ENCODE assay signal across 27 cellular contexts in genomic region chr2:47735470-47735869, GRCh38.
"Had no signal": no experiment of that assay in that cellular context is flagged by ENCODE, and none has a peak within 500 bp of the region (broad histone marks: within the 10 kb centered on the region; RNA-seq: fewer than 3 reads in every experiment).

No MANE protein-coding gene starts in this region.

- H3K9me3 Mint-ChIP-seq: activated CD4-positive, alpha-beta memory T cell treated with anti-CD3 and anti-CD28 coated beads, Interleukin-2, amount 10 ng/mL, durations not matched to agents 7 days and 5 days; activated CD4-positive, alpha-beta T cell treated with anti-CD3 and anti-CD28 coated beads, Interleukin-2, amount 10 ng/mL, durations not matched to agents 7 days and 5 days; activated naive CD4-positive, alpha-beta T cell treated with anti-CD3 and anti-CD28 coated beads, Interleukin-2, amount 50 U/mL, for 24 hours; activated naive CD8-positive, alpha-beta T cell treated with anti-CD3 and anti-CD28 coated beads, Interleukin-2, amount 50 U/mL, for 24 hours; activated T-cell treated with anti-CD3 and anti-CD28 coated beads, Interleukin-2, amount 50 U/mL, for 4 hours; activated T-helper 17 cell treated with anti-CD3 and anti-CD28 coated beads, Interleukin-2, amount 50 U/mL, for 72 hours; naive thymus-derived CD8-positive, alpha-beta T cell; neural crest cell had no signal

- H3K27ac ChIP-seq: breast epithelium, heart right ventricle, parathyroid adenoma, psoas muscle, thoracic aorta, WERI-Rb-1 had no signal

- H3K4me1 ChIP-seq: breast epithelium, heart right ventricle, parathyroid adenoma, psoas muscle had no signal

- H3K27me3 Mint-ChIP-seq: activated naive CD4-positive, alpha-beta T cell treated with anti-CD3 and anti-CD28 coated beads, Interleukin-2, amount 50 U/mL, for 24 hours; activated naive CD8-positive, alpha-beta T cell treated with anti-CD3 and anti-CD28 coated beads, Interleukin-2, amount 50 U/mL, for 24 hours had no signal

- H3K9me3 ChIP-seq: breast epithelium, heart right ventricle, psoas muscle, thoracic aorta had no signal

- H3K36me3 Mint-ChIP-seq: activated naive CD4-positive, alpha-beta T cell treated with anti-CD3 and anti-CD28 coated beads, Interleukin-2, amount 50 U/mL, for 24 hours; naive thymus-derived CD8-positive, alpha-beta T cell had no signal

- H3K27me3 ChIP-seq: breast epithelium had no signal

- H3K27ac Mint-ChIP-seq: activated CD4-positive, alpha-beta memory T cell treated with anti-CD3 and anti-CD28 coated beads, Interleukin-2, amount 10 ng/mL, durations not matched to agents 7 days and 5 days; activated CD4-positive, alpha-beta T cell treated with anti-CD3 and anti-CD28 coated beads, Interleukin-2, amount 10 ng/mL, durations not matched to agents 7 days and 5 days; activated naive CD4-positive, alpha-beta T cell treated with anti-CD3 and anti-CD28 coated beads, Interleukin-2, amount 50 U/mL, for 24 hours; activated naive CD8-positive, alpha-beta T cell treated with anti-CD3 and anti-CD28 coated beads, Interleukin-2, amount 50 U/mL, for 24 hours; activated T-helper 17 cell treated with anti-CD3 and anti-CD28 coated beads, Interleukin-2, amount 50 U/mL, for 72 hours; naive thymus-derived CD8-positive, alpha-beta T cell had no signal

- H3K4me3 Mint-ChIP-seq: activated CD4-positive, alpha-beta memory T cell treated with anti-CD3 and anti-CD28 coated beads, Interleukin-2, amount 10 ng/mL, durations not matched to agents 7 days and 5 days; activated CD4-positive, alpha-beta T cell treated with anti-CD3 and anti-CD28 coated beads, Interleukin-2, amount 10 ng/mL, durations not matched to agents 7 days and 5 days; activated naive CD4-positive, alpha-beta T cell treated with anti-CD3 and anti-CD28 coated beads, Interleukin-2, amount 50 U/mL, for 24 hours; activated naive CD8-positive, alpha-beta T cell treated with anti-CD3 and anti-CD28 coated beads, Interleukin-2, amount 50 U/mL, for 24 hours; activated T-cell treated with anti-CD3 and anti-CD28 coated beads, Interleukin-2, amount 50 U/mL, for 4 hours; activated T-helper 17 cell treated with anti-CD3 and anti-CD28 coated beads, Interleukin-2, amount 50 U/mL, for 72 hours; naive thymus-derived CD8-positive, alpha-beta T cell; neural crest cell had no signal

- H3K4me3 ChIP-seq: breast epithelium, heart right ventricle, psoas muscle, smooth muscle cell, thoracic aorta had no signal

- H3K9ac ChIP-seq: parathyroid adenoma had no signal

- H3K36me3 ChIP-seq: breast epithelium, heart right ventricle, thoracic aorta, WERI-Rb-1 had no signal

- DNase-seq: activated CD4-positive, alpha-beta memory T cell treated with anti-CD3 and anti-CD28 coated beads, Interleukin-2, amount 10 ng/mL, durations not matched to agents 7 days and 5 days; activated CD4-positive, alpha-beta T cell treated with anti-CD3 and anti-CD28 coated beads for 1 hour; activated CD4-positive, alpha-beta T cell treated with anti-CD3 and anti-CD28 coated beads, Interleukin-2, amount 10 ng/mL, durations not matched to agents 7 days and 5 days; activated CD8-positive, alpha-beta memory T cell treated with anti-CD3 and anti-CD28 coated beads, Interleukin-2, amount 50 U/mL, for 48 hours; activated gamma-delta T cell treated with Interleukin-2 at 50 U/mL for 16 hours; activated naive CD8-positive, alpha-beta T cell treated with anti-CD3 and anti-CD28 coated beads, Interleukin-2, amount 50 U/mL, for 24 hours; activated T-cell treated with anti-CD3 and anti-CD28 coated beads, Interleukin-2, amount 50 U/mL, for 4 hours; amygdala; central memory CD4-positive, alpha-beta T cell; heart right ventricle; midbrain; naive thymus-derived CD8-positive, alpha-beta T cell; nucleus accumbens; psoas muscle; stimulated activated CD4-positive, alpha-beta T cell treated with anti-CD3 and anti-CD28 coated beads, Interleukin-1b, Interleukin-23, amount 100 ng/mL, for 48 hours; stimulated activated CD4-positive, alpha-beta T cell treated with anti-CD3 and anti-CD28 coated beads, Interleukin-4, amount 100 ng/mL, for 4 hours; stimulated activated CD8-positive, alpha-beta memory T cell treated with anti-CD3 and anti-CD28 coated beads, Interleukin-4, amount 100 ng/mL, for 48 hours; stimulated activated naive CD4-positive, alpha-beta T cell; T1000; WERI-Rb-1 had no signal

- H3K79me2 ChIP-seq: parathyroid adenoma had no signal

- ATAC-seq: activated naive CD8-positive, alpha-beta T cell treated with anti-CD3 and anti-CD28 coated beads, Interleukin-2, amount 50 U/mL, for 24 hours; activated T-cell treated with anti-CD3 and anti-CD28 coated beads, Interleukin-2, amount 50 U/mL, for 4 hours; activated T-helper 17 cell treated with anti-CD3 and anti-CD28 coated beads, Interleukin-2, amount 50 U/mL, for 72 hours; heart right ventricle; naive thymus-derived CD8-positive, alpha-beta T cell; psoas muscle had no signal

- H3K4me1 Mint-ChIP-seq: activated CD4-positive, alpha-beta memory T cell treated with anti-CD3 and anti-CD28 coated beads, Interleukin-2, amount 10 ng/mL, durations not matched to agents 7 days and 5 days; activated CD4-positive, alpha-beta T cell treated with anti-CD3 and anti-CD28 coated beads, Interleukin-2, amount 10 ng/mL, durations not matched to agents 7 days and 5 days; activated naive CD4-positive, alpha-beta T cell treated with anti-CD3 and anti-CD28 coated beads, Interleukin-2, amount 50 U/mL, for 24 hours; activated naive CD8-positive, alpha-beta T cell treated with anti-CD3 and anti-CD28 coated beads, Interleukin-2, amount 50 U/mL, for 24 hours; activated T-helper 17 cell treated with anti-CD3 and anti-CD28 coated beads, Interleukin-2, amount 50 U/mL, for 72 hours; neural crest cell had no signal

- H3K4me2 ChIP-seq: smooth muscle cell had no signal

- H2AFZ ChIP-seq: parathyroid adenoma had no signal
